8 cellular contexts compared by ENCODE assay signal in the genomic region with DNA sequence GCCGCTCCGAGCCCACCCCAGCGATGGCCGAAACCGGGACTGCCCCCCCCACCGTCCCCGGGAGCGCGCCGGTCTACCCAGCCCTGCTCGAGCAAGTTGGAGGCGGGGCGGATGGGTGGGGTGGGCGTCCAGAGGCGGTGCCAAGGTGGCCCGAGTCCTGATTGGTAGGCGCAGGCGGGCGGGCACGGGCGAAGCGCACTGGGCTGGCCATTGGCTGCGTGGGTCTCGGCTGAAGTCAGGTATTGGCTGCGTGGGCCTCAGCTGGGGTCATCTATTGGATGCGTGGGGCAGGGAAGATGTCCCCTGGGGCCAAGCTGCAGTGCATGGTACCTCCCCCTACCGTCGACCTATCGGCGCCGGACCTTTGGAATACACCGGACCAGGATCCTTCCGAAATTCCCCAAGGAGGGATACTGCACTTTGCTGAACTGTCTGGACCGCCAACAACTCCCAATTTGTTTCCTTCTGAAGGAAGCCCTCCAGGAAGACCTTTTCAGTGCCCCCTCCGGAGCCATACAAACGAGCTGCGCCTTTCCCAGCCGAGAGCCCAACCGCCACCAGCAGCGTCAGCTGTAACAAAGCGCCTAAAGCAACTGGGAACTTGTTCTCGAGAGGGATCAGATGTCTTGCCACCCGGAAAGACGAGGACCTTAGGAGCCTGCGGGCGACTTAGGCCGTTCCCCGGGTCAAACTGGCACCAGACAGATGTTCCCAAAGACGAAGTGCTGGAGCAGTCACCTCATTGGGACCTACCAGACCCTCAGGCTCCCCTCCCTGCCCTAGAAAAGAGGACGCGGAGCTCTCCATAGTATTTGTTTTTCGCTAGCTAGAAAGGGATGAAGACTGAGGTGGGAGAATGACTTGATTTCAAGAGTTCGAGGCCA. TPM values are rescaled to one million over a fixed set of nuclear protein-coding genes. Genes with fewer than 3 reads are reported as not detected.
DNase-seq lines count a peak whose midpoint lies in the region; TF ChIP-seq lines count a peak whose summit lies in the region.

TSS of gene HOMEZ (minus strand) at position 113 of the 884 bp plus-strand sequence. CDS start 180 bp downstream, outside the sequence.

- no peaks in the 10 kb centered on the region for H3K36me3 ChIP-seq in ES-I3 (ENCODE audit: insufficient read depth, low read length)
- H3K36me3 ChIP-seq in MG63 = no peaks in the 10 kb centered on the region
- no peaks in the 10 kb centered on the region for H3K36me3 ChIP-seq in neural progenitor cell

- peaks cover 17% of the 10 kb centered on the region; the same call in 1 of the 2 replicates for H3K27me3 ChIP-seq in H9 (ENCODE audit: insufficient read depth, low read length)
- H3K27me3 ChIP-seq in MG63 = no peaks in the 10 kb centered on the region
- peaks cover 38% of the 10 kb centered on the region for H3K27me3 ChIP-seq in neural progenitor cell

- H3K14ac ChIP-seq in H9 (ENCODE audit: insufficient read depth, low read length) = 0 out of 2 replicates have a peak within 1 kb of the TSS, but pooled peaks have one; percentile 34

- H4K20me1 ChIP-seq in H9 (ENCODE audit: control insufficient read depth, insufficient read depth, insufficient read length) (no peaks in the 10 kb centered on the region), neural progenitor cell (ENCODE audit: low read depth) (peaks cover 4% of the 10 kb centered on the region)

- H4K8ac ChIP-seq in H9 (replicated peaks; ENCODE audit: insufficient read length, low read depth, low read length) = no peak within 1 kb of the TSS

- H3K9me3 Mint-ChIP-seq in H9 (no peaks in the 10 kb centered on the region; a peak in 1 of 5 replicates), neural progenitor cell (no peaks in the 10 kb centered on the region)

- H3K4me1 Mint-ChIP-seq in H9 (peaks cover 14% of the 10 kb centered on the region in 2 experiments), neural progenitor cell (peaks cover 24% of the 10 kb centered on the region)

- H3K27ac ChIP-seq in H9 (ENCODE audit: insufficient read length, low read depth, low read length) (no peak within 1 kb of the TSS), neural progenitor cell (peak within 1 kb of the TSS; percentile 84)

- H3K4me3 Mint-ChIP-seq in H9 (peak within 1 kb of the TSS; percentile 90 to 97), neural progenitor cell (peak within 1 kb of the TSS; percentile 99)

- peaks cover 10% of the 10 kb centered on the region for H3K23me2 ChIP-seq in H9 (ENCODE audit: insufficient read length, low read depth, low read length, poor library complexity, severe bottlenecking)

- peak; percentile 99 for DNase-seq in H9
- peak; percentile 97 for DNase-seq in MG63
- DNase-seq in SHP77 treated with DMSO at 0.1 percent for 48 hours (lab: John Stamatoyannopoulos, UW) = peak; percentile 98
- peak; percentile 99 for DNase-seq in activated effector memory CD4-positive, alpha-beta T cell treated with anti-CD3 and anti-CD28 coated beads, Interleukin-2, amount 50 U/mL, for 16 hours
- peak; percentile 98 for DNase-seq in fibroblast of villous mesenchyme (ENCODE audit: low read depth)
- DNase-seq in neural progenitor cell (ENCODE audit: low spot score) = peak; percentile 98
- DNase-seq in stromal cell of bone marrow (ENCODE audit: low read depth) = peak; percentile 97

- H3K18ac ChIP-seq in H9 (ENCODE audit: insufficient read length, low read depth, low read length) = no peak within 1 kb of the TSS

- no CpG with 5 or more reads among the region's 53 CpGs for WGBS in H9 (ENCODE audit: extremely low coverage, insufficient read length, low lambda C conversion rate)

- H2BK12ac ChIP-seq in H9 (ENCODE audit: insufficient read length, low read depth, low read length) = no peak within 1 kb of the TSS

- no peak within 1 kb of the TSS for H2BK20ac ChIP-seq in H9 (ENCODE audit: low read depth, low read length, poor library complexity, severe bottlenecking)

- no peak within 1 kb of the TSS for H2BK120ac ChIP-seq in H9 (ENCODE audit: low read depth, low read length, poor library complexity, severe bottlenecking)

- H3K4ac ChIP-seq in H9 (ENCODE audit: low read depth, low read length) = no peak within 1 kb of the TSS

- peak within 1 kb of the TSS; percentile 91 for H3K4me2 ChIP-seq in H9 (ENCODE audit: insufficient read depth, insufficient read length, low read length)
- peak within 1 kb of the TSS; percentile 93 for H3K4me2 ChIP-seq in neural progenitor cell

- no peak within 1 kb of the TSS for H2BK5ac ChIP-seq in H9 (ENCODE audit: insufficient read length, low read length)

- H3K4me1 ChIP-seq in ES-I3 (ENCODE audit: insufficient read depth, low read length) (no peaks in the 10 kb centered on the region), H9 (ENCODE audit: insufficient read depth, low read length) (no peaks in the 10 kb centered on the region), neural progenitor cell (peaks cover 20% of the 10 kb centered on the region)

- no peak within 1 kb of the TSS for H4K91ac ChIP-seq in H9 (ENCODE audit: insufficient read length, low read depth, low read length)

- no peak within 1 kb of the TSS for H3K23ac ChIP-seq in H9 (ENCODE audit: insufficient read length, low read depth, low read length)

- H3K79me2 ChIP-seq in H9 (ENCODE audit: insufficient read depth, low read length) = no peaks in the 10 kb centered on the region
- peaks cover 44% of the 10 kb centered on the region for H3K79me2 ChIP-seq in neural progenitor cell (ENCODE audit: low read depth)

- H3K9me3 ChIP-seq in ES-I3 (ENCODE audit: control insufficient read depth, insufficient read depth, low read length) (no peaks in the 10 kb centered on the region), H9 (ENCODE audit: control insufficient read depth, low read depth, low read length) (no peaks in the 10 kb centered on the region), MG63 (no peaks in the 10 kb centered on the region), neural progenitor cell (ENCODE audit: low read depth) (no peaks in the 10 kb centered on the region)

- TF ChIP-seq CTCF in H9 (conservative IDR thresholded peaks at IDR 0.05) (peak; percentile 15; the same call in 1 of the 3 replicates), fibroblast of villous mesenchyme (IDR thresholded peaks at IDR 0.05; ENCODE audit: insufficient read depth, low read depth, low read length) (no peak), neural progenitor cell (IDR thresholded peaks at IDR 0.05) (peak; percentile 10)

- H3K27me3 Mint-ChIP-seq in H9 (ENCODE audit: low read depth) (peaks cover 82% of the 10 kb centered on the region), neural progenitor cell (ENCODE audit: insufficient read depth, low read depth) (no peaks in the 10 kb centered on the region)

- H3K27ac Mint-ChIP-seq in H9 = peak within 1 kb of the TSS; percentile 97 to 98 (median 97)
- peak within 1 kb of the TSS; percentile 100 for H3K27ac Mint-ChIP-seq in neural progenitor cell

- H3K4me3 ChIP-seq in MG63 (peak within 1 kb of the TSS; percentile 70), fibroblast of villous mesenchyme (ENCODE audit: low read depth, low read length) (peak within 1 kb of the TSS; percentile 93), neural progenitor cell (peak within 1 kb of the TSS; percentile 86)

- H2BK15ac ChIP-seq in H9 (ENCODE audit: low read depth, low read length) = no peak within 1 kb of the TSS

- H3K9ac ChIP-seq in ES-I3 (ENCODE audit: low read depth, low read length) (peak within 1 kb of the TSS; percentile 76), H9 (ENCODE audit: extremely low read depth, insufficient read length, low read length) (peak within 1 kb of the TSS; percentile 39), neural progenitor cell (peak within 1 kb of the TSS; percentile 59)

- H2AFZ ChIP-seq in H9 (ENCODE audit: low read length) (peak within 1 kb of the TSS; percentile 70), neural progenitor cell (replicated peaks) (peak within 1 kb of the TSS; percentile 53)

- H3K36me3 Mint-ChIP-seq in H9 (ENCODE audit: insufficient read depth in 1 of 3, low read depth in 3 of 3) (no peaks in the 10 kb centered on the region; a peak in 2 of 7 replicates), neural progenitor cell (no peaks in the 10 kb centered on the region)

- no peak within 1 kb of the TSS for H3K56ac ChIP-seq in H9 (ENCODE audit: insufficient read length, low read depth, low read length)

- H4K5ac ChIP-seq in H9 (ENCODE audit: insufficient read length, low read depth, low read length) = no peak within 1 kb of the TSS

- no peak within 1 kb of the TSS for H2AK5ac ChIP-seq in H9 (ENCODE audit: insufficient read length, low read length)

- H3T11ph ChIP-seq in H9 (ENCODE audit: low read length) = no peak within 1 kb of the TSS

- peaks cover 26% of the 10 kb centered on the region for H3F3A ChIP-seq in neural progenitor cell (ENCODE audit: low read depth)

- H3K79me1 ChIP-seq in H9 (ENCODE audit: insufficient read depth, low read depth, low read length, poor library complexity, severe bottlenecking) = no peaks in the 10 kb centered on the region

RNA-seq across cellular contexts. Expression of gene HOMEZ, which starts in this region (rescaled TPM):
- 6.2 and 6.5 TPM in 2 replicates for total RNA-seq in H9 (2021)
- 0.76 and 1.4 TPM in 2 replicates for total RNA-seq in MG63 (2014; rRNA removed; shearing (Covaris generic); ENCODE audit: low replicate concordance)
- 4.2 and 6.0 TPM in 2 replicates for total RNA-seq in fibroblast of villous mesenchyme
- 21.0 and 22.7 TPM in 2 replicates for total RNA-seq in neural progenitor cell (ENCODE audit: low replicate concordance)
